Comparison of ENCODE assay signal across 9 cellular contexts in the genomic region with DNA sequence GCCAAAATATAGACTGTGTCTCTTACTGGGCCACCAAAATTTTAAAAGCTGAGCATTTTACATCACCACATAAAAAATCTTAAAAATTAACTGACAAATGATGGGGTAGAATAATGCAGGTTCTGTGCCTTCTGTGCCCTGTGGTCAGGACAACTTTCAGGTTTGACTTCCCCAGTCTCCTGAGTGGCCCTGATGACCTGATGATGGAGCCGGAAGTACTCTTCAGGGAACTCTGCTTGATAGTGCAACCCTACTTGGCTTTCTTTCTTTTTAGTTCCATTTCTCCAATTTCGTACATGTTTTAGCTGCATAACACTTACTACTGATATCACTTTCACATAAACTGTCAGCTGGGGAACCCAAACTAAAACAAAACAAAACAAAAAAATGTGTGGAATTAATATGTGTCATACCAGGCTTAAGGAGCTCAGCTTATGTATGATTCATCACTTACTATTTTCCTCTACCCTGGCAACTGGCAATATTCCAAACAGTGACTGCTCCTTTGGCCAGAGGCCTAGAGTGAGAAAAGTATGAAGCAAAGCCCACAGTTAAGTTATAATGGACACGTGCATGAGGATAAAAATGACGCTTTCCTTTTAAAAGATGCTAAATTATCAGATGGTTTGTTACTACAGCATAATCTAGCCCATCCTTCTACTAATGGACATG.
A peak's percentile ranks its signal among the peaks of the same experiment; 100 is the strongest.
DNase-seq lines count a peak whose midpoint lies in the region; ATAC-seq and TF ChIP-seq lines count a peak whose summit lies in the region.
"Had no signal": no experiment of that assay in that cellular context is flagged by ENCODE, and none has a peak within 500 bp of the region (broad histone marks: within the 10 kb centered on the region; RNA-seq: fewer than 3 reads in every experiment).

No MANE protein-coding gene starts in this region.

- no peaks in the 10 kb centered on the region for H4K20me1 ChIP-seq in HCT116 (ENCODE audit: insufficient read depth)

- no peak overlapping the region for H3K27ac Mint-ChIP-seq in activated naive CD8-positive, alpha-beta T cell treated with anti-CD3 and anti-CD28 coated beads for 36 hours
- no peak overlapping the region for H3K27ac Mint-ChIP-seq in T-helper 17 cell
- H3K27ac Mint-ChIP-seq: activated naive CD8-positive, alpha-beta T cell had no signal

- H3K9me3 Mint-ChIP-seq in activated naive CD8-positive, alpha-beta T cell treated with anti-CD3 and anti-CD28 coated beads for 36 hours = peaks cover 2% of the 10 kb centered on the region

- H3K4me1 Mint-ChIP-seq in activated naive CD8-positive, alpha-beta T cell treated with anti-CD3 and anti-CD28 coated beads for 36 hours = no peaks in the 10 kb centered on the region
- no peaks in the 10 kb centered on the region for H3K4me1 Mint-ChIP-seq in T-helper 17 cell

- H3K4me1 ChIP-seq in HCT116 (ENCODE audit: control insufficient read depth in 1 of 2, insufficient read depth in 2 of 2, low read length in 2 of 2) (peaks cover 4 to 24% of the 10 kb centered on the region in 2 experiments; a peak in 3 of 4 replicates), sigmoid colon (peaks cover 0 to 30% (median 21%) of the 10 kb centered on the region in 4 donors)

- no TSS peak for BruUV-seq in HCT116 (replicated peaks; lab: Mats Ljungman, UMichigan)

- H3K27me3 ChIP-seq in HCT116 (ENCODE audit: insufficient read depth, low read length) = no peaks in the 10 kb centered on the region
- no peaks in the 10 kb centered on the region for H3K27me3 ChIP-seq in sigmoid colon

- peak overlapping the region; percentile 48 for H3K9ac ChIP-seq in HCT116 (ENCODE audit: low read length)

- no peak for TF ChIP-seq CTCF in HCT116 (IDR thresholded peaks at IDR 0.05 in 2 of 3, conservative IDR thresholded peaks at IDR 0.05 in 1 of 3; ENCODE audit: borderline replicate concordance in 1 of 3, insufficient read depth in 1 of 3, low read depth in 2 of 3, low read length in 2 of 3)
- no peak for TF ChIP-seq CTCF in sigmoid colon (IDR thresholded peaks at IDR 0.05)

- no peaks in the 10 kb centered on the region for H3K36me3 Mint-ChIP-seq in activated naive CD8-positive, alpha-beta T cell treated with anti-CD3 and anti-CD28 coated beads for 36 hours
- no peaks in the 10 kb centered on the region for H3K36me3 Mint-ChIP-seq in T-helper 17 cell (ENCODE audit: low read depth)
- H3K36me3 Mint-ChIP-seq: activated naive CD8-positive, alpha-beta T cell had no signal

- H3K36me3 ChIP-seq in HCT116 (ENCODE audit: control insufficient read depth in 1 of 2, insufficient read depth in 2 of 2, low read length in 2 of 2) (no peaks in the 10 kb centered on the region), sigmoid colon (no peaks in the 10 kb centered on the region)

- RAD21 ChIA-PET in HCT116 (lab: Charles Lee; ENCODE audit: low non-redundant PET in 1 of 2, low total read pairs in 2 of 2, uncharacterized antibody in 2 of 2, unreplicated experiment in 2 of 2) = no interaction called here

- no peaks in the 10 kb centered on the region; the same call in 1 of the 2 replicates for H3K9me2 ChIP-seq in HCT116 (ENCODE audit: insufficient read depth)

- TF ChIP-seq POLR2A in HCT116 (IDR thresholded peaks at IDR 0.05; ENCODE audit: borderline replicate concordance, extremely low read depth, insufficient read depth, insufficient read length) (no peak), sigmoid colon (IDR thresholded peaks at IDR 0.05) (no peak)

- H2AFZ ChIP-seq in HCT116 (ENCODE audit: low read depth, low read length, poor library complexity, severe bottlenecking) = peak overlapping the region; percentile 99

- H3K79me2 ChIP-seq in HCT116 (ENCODE audit: insufficient read depth, low read length) = no peaks in the 10 kb centered on the region

- peak overlapping the region; percentile 51 for H3K4me2 ChIP-seq in HCT116 (ENCODE audit: low read length)

- H3K9me3 ChIP-seq in HCT116 (ENCODE audit: control insufficient read depth in 1 of 2, insufficient read depth in 1 of 2, low read depth in 1 of 2, low read length in 2 of 2) (peaks cover 0 to 6% of the 10 kb centered on the region in 2 experiments; a peak in 1 of 4 replicates), sigmoid colon (no peaks in the 10 kb centered on the region), T-helper 17 cell (ENCODE audit: control insufficient read depth, low read length, poor library complexity, severe bottlenecking) (no peaks in the 10 kb centered on the region)

- POLR2A ChIA-PET in HCT116 (lab: Charles Lee) = no interaction called here

- no peak overlapping the region for H3K4me3 ChIP-seq in HCT116 (replicated peaks in 1 of 2; ENCODE audit: low read depth in 1 of 2, low read length in 2 of 2)
- no peak overlapping the region for H3K4me3 ChIP-seq in sigmoid colon

- intact Hi-C loops in HCT116 (cut with micrococcal nuclease) = no loop called here
- intact Hi-C loops in sigmoid colon (cut with DNase I) = loop anchor here (10.0 kb wide), 1 partner anchor 102 kb away; no protein-coding TSS in a partner anchor

- no peak overlapping the region for H3K4me3 Mint-ChIP-seq in activated naive CD8-positive, alpha-beta T cell treated with anti-CD3 and anti-CD28 coated beads for 36 hours
- no peak overlapping the region for H3K4me3 Mint-ChIP-seq in T-helper 17 cell
- H3K4me3 Mint-ChIP-seq: activated naive CD8-positive, alpha-beta T cell had no signal

- WGBS in sigmoid colon, 2 donors = 58 to 61% methylated on average over 4 of the region's 4 CpGs

- CTCF ChIA-PET in HCT116 (lab: Charles Lee) = no interaction called here

- ATAC-seq in HCT116 (peak; percentile 91), T-helper 17 cell (no peak)

- DNase-seq in HCT116 (ENCODE audit: low read depth, low spot score) (peak; percentile 93), RPMI7951 (ENCODE audit: low read depth) (peak; percentile 87), fibroblast of peridontal ligament (ENCODE audit: extremely low read depth) (peak; percentile 35), sigmoid colon (peak; percentile 72), DMS79 treated with DMSO at 0.1 percent for 48 hours (lab: John Stamatoyannopoulos, UW) (no peak), T-helper 17 cell (no peak)
- DNase-seq in NK-92 treated with Interleukin-12 subunit alpha and Interleukin-12 subunit beta, amount 100 ng/mL, for 24 hours (lab: John Stamatoyannopoulos, UW) = no peak
- no peak for DNase-seq in activated naive CD8-positive, alpha-beta T cell treated with anti-CD3 and anti-CD28 coated beads for 36 hours

- no peak for TF ChIP-seq RAD21 in HCT116 (IDR thresholded peaks at IDR 0.05; ENCODE audit: low read depth)

- no peak for TF ChIP-seq EP300 in sigmoid colon (IDR thresholded peaks at IDR 0.05)

- H3K27me3 Mint-ChIP-seq in activated naive CD8-positive, alpha-beta T cell treated with anti-CD3 and anti-CD28 coated beads for 36 hours = no peaks in the 10 kb centered on the region
- no peaks in the 10 kb centered on the region for H3K27me3 Mint-ChIP-seq in T-helper 17 cell
- H3K27me3 Mint-ChIP-seq: activated naive CD8-positive, alpha-beta T cell had no signal

- H3K27ac ChIP-seq in HCT116 (ENCODE audit: low read depth, low read length) (peak overlapping the region; percentile 28; the same call in 1 of the 2 replicates), sigmoid colon (peak overlapping the region; percentile 64 to 85 (median 75))

TF ChIP-seq in HCT116, 20 proteins besides CTCF, POLR2A, EP300 and RAD21 (continues in another document):
- TF ChIP-seq ZFX (IDR thresholded peaks at IDR 0.05) (peak; percentile 20; the same call in 1 of the 2 replicates), SRF (IDR thresholded peaks at IDR 0.05; ENCODE audit: low read depth) (no peak), POLR2AphosphoS5 (IDR thresholded peaks at IDR 0.05; ENCODE audit: low read depth, low read length) (peak; percentile 72), SIN3A (IDR thresholded peaks at IDR 0.05; ENCODE audit: low read depth) (peak; percentile 67), ELF1 (IDR thresholded peaks at IDR 0.05; ENCODE audit: borderline replicate concordance, low read depth) (peak; percentile 23; the same call in 1 of the 2 replicates), MAX (IDR thresholded peaks at IDR 0.05) (peak; percentile 94), EZH2phosphoT487 (IDR thresholded peaks at IDR 0.05; ENCODE audit: borderline replicate concordance) (no peak), SP1 (IDR thresholded peaks at IDR 0.05; ENCODE audit: low read depth) (peak; percentile 65; the same call in 1 of the 2 replicates), TCF7L2 (IDR thresholded peaks at IDR 0.05; ENCODE audit: borderline replicate concordance, extremely low read depth, insufficient read depth, insufficient read length) (no peak), CBX3 (IDR thresholded peaks at IDR 0.05; ENCODE audit: low read depth) (0 out of 2 replicates have a peak, but pooled peaks have one; percentile 23), JUND (IDR thresholded peaks at IDR 0.05) (peak; percentile 90), EGR1 (IDR thresholded peaks at IDR 0.05; ENCODE audit: low read depth) (no peak), FOSL1 (IDR thresholded peaks at IDR 0.05; ENCODE audit: low read depth) (peak; percentile 90)
- TF ChIP-seq, protein P1, sequence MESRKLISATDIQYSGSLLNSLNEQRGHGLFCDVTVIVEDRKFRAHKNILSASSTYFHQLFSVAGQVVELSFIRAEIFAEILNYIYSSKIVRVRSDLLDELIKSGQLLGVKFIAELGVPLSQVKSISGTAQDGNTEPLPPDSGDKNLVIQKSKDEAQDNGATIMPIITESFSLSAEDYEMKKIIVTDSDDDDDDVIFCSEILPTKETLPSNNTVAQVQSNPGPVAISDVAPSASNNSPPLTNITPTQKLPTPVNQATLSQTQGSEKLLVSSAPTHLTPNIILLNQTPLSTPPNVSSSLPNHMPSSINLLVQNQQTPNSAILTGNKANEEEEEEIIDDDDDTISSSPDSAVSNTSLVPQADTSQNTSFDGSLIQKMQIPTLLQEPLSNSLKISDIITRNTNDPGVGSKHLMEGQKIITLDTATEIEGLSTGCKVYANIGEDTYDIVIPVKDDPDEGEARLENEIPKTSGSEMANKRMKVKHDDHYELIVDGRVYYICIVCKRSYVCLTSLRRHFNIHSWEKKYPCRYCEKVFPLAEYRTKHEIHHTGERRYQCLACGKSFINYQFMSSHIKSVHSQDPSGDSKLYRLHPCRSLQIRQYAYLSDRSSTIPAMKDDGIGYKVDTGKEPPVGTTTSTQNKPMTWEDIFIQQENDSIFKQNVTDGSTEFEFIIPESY (IDR thresholded peaks at IDR 0.05; ENCODE audit: extremely low read depth, insufficient replicate concordance, low read length) = peak; percentile 23

Comparison
In these comparisons a context has a peak if more than half of its experiments do, and no peak if none do; other contexts are left out.
1. DNase-seq: peak in HCT116 (single experiment), RPMI7951 (single experiment), fibroblast of peridontal ligament (single experiment) and sigmoid colon (single experiment); none in NK-92 treated with Interleukin-12 subunit alpha and Interleukin-12 subunit beta, amount 100 ng/mL, for 24 hours (single experiment), DMS79 treated with DMSO at 0.1 percent for 48 hours (single experiment), activated naive CD8-positive, alpha-beta T cell treated with anti-CD3 and anti-CD28 coated beads for 36 hours (single experiment) and T-helper 17 cell (0 of 3).